In genomic region chr14:22871962-22872832, GRCh38 we compare ENCODE assay signal across 1 cellular context.
TF ChIP-seq lines count a peak whose summit lies in the region.

No MANE protein-coding gene starts in this region.

TF ChIP-seq in K562, 482 proteins besides CTCF, POLR2A, EP300 and RAD21 (continued from another document):
- no peak for TF ChIP-seq MAX (CRISPR knock-in tag; IDR thresholded peaks at IDR 0.05)
- peak; percentile 61; the same call in 1 of the 2 replicates for TF ChIP-seq PHF21A (IDR thresholded peaks at IDR 0.05; ENCODE audit: borderline replicate concordance, low read depth)
- TF ChIP-seq, protein P1, sequence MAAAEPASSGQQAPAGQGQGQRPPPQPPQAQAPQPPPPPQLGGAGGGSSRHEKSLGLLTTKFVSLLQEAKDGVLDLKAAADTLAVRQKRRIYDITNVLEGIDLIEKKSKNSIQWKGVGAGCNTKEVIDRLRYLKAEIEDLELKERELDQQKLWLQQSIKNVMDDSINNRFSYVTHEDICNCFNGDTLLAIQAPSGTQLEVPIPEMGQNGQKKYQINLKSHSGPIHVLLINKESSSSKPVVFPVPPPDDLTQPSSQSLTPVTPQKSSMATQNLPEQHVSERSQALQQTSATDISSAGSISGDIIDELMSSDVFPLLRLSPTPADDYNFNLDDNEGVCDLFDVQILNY (CRISPR knock-in tag; IDR thresholded peaks at IDR 0.05) = no peak
- TF ChIP-seq, protein P2, sequence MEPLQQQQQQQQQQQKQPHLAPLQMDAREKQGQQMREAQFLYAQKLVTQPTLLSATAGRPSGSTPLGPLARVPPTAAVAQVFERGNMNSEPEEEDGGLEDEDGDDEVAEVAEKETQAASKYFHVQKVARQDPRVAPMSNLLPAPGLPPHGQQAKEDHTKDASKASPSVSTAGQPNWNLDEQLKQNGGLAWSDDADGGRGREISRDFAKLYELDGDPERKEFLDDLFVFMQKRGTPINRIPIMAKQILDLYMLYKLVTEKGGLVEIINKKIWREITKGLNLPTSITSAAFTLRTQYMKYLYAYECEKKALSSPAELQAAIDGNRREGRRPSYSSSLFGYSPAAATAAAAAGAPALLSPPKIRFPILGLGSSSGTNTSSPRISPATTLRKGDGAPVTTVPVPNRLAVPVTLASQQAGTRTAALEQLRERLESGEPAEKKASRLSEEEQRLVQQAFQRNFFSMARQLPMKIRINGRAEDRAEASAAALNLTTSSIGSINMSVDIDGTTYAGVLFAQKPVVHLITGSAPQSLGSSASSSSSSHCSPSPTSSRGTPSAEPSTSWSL (CRISPR knock-in tag; IDR thresholded peaks at IDR 0.05; ENCODE audit: borderline replicate concordance) = no peak
- TF ChIP-seq JUND (IDR thresholded peaks at IDR 0.05; ENCODE audit: borderline replicate concordance, low read depth, low read length) = peak; percentile 70
- peak; percentile 18; the same call in 1 of the 3 replicates for TF ChIP-seq JUND (tag; IDR thresholded peaks at IDR 0.05; ENCODE audit: borderline replicate concordance, low read depth, low read length)
- TF ChIP-seq ADNP (tag; IDR thresholded peaks at IDR 0.05) = no peak
- TF ChIP-seq, protein P3, sequence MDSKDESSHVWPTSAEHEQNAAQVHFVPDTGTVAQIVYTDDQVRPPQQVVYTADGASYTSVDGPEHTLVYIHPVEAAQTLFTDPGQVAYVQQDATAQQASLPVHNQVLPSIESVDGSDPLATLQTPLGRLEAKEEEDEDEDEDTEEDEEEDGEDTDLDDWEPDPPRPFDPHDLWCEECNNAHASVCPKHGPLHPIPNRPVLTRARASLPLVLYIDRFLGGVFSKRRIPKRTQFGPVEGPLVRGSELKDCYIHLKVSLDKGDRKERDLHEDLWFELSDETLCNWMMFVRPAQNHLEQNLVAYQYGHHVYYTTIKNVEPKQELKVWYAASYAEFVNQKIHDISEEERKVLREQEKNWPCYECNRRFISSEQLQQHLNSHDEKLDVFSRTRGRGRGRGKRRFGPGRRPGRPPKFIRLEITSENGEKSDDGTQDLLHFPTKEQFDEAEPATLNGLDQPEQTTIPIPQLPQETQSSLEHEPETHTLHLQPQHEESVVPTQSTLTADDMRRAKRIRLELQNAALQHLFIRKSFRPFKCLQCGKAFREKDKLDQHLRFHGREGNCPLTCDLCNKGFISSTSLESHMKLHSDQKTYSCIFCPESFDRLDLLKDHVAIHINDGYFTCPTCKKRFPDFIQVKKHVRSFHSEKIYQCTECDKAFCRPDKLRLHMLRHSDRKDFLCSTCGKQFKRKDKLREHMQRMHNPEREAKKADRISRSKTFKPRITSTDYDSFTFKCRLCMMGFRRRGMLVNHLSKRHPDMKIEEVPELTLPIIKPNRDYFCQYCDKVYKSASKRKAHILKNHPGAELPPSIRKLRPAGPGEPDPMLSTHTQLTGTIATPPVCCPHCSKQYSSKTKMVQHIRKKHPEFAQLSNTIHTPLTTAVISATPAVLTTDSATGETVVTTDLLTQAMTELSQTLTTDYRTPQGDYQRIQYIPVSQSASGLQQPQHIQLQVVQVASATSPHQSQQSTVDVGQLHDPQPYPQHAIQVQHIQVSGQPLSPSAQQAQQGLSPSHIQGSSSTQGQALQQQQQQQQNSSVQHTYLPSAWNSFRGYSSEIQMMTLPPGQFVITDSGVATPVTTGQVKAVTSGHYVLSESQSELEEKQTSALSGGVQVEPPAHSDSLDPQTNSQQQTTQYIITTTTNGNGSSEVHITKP (IDR thresholded peaks at IDR 0.05; ENCODE audit: partially characterized antibody) = no peak
- no peak for TF ChIP-seq MXI1 (IDR thresholded peaks at IDR 0.05; ENCODE audit: low read depth, low read length)
- 0 out of 2 replicates have a peak, but pooled peaks have one; percentile 28 for TF ChIP-seq HCFC1 (IDR thresholded peaks at IDR 0.05; ENCODE audit: low read depth, low read length)
- no peak for TF ChIP-seq FOXJ2 (tag; IDR thresholded peaks at IDR 0.05)
- TF ChIP-seq XRCC5 (IDR thresholded peaks at IDR 0.05; ENCODE audit: low read depth, low read length) = peak; percentile 83; the same call in 1 of the 2 replicates
- TF ChIP-seq ZNF431 (CRISPR knock-in tag; IDR thresholded peaks at IDR 0.05) = no peak
- peak; percentile 56; the same call in 1 of the 2 replicates for TF ChIP-seq LCOR (CRISPR knock-in tag; IDR thresholded peaks at IDR 0.05)
- TF ChIP-seq, protein P4, sequence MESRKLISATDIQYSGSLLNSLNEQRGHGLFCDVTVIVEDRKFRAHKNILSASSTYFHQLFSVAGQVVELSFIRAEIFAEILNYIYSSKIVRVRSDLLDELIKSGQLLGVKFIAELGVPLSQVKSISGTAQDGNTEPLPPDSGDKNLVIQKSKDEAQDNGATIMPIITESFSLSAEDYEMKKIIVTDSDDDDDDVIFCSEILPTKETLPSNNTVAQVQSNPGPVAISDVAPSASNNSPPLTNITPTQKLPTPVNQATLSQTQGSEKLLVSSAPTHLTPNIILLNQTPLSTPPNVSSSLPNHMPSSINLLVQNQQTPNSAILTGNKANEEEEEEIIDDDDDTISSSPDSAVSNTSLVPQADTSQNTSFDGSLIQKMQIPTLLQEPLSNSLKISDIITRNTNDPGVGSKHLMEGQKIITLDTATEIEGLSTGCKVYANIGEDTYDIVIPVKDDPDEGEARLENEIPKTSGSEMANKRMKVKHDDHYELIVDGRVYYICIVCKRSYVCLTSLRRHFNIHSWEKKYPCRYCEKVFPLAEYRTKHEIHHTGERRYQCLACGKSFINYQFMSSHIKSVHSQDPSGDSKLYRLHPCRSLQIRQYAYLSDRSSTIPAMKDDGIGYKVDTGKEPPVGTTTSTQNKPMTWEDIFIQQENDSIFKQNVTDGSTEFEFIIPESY (CRISPR knock-in tag; IDR thresholded peaks at IDR 0.05) = 0 out of 2 replicates have a peak, but pooled peaks have one; percentile 26
- 0 out of 2 replicates have a peak, but pooled peaks have one; percentile 65 for TF ChIP-seq KLF16 (IDR thresholded peaks at IDR 0.05)
- TF ChIP-seq CREB1 (IDR thresholded peaks at IDR 0.05) = no peak
- TF ChIP-seq CREB1 (CRISPR knock-in tag; IDR thresholded peaks at IDR 0.05) = peak; percentile 12; the same call in 1 of the 2 replicates
- no peak for TF ChIP-seq KDM5B (IDR thresholded peaks at IDR 0.05; ENCODE audit: insufficient replicate concordance, low read depth, low read length)
- TF ChIP-seq SMARCA4 (IDR thresholded peaks at IDR 0.05) = 0 out of 2 replicates have a peak, but pooled peaks have one; percentile 33
- no peak for TF ChIP-seq GABPB2 (CRISPR knock-in tag; conservative IDR thresholded peaks at IDR 0.05)
- no peak for TF ChIP-seq KLF13 (tag; IDR thresholded peaks at IDR 0.05; ENCODE audit: borderline replicate concordance, low read depth)
- no peak for TF ChIP-seq ZNF239 (CRISPR knock-in tag; IDR thresholded peaks at IDR 0.05)
- TF ChIP-seq HIVEP1 (CRISPR knock-in tag; IDR thresholded peaks at IDR 0.05) = no peak
